In genomic region chr13:27619093-27619705, GRCh38 we compare ENCODE assay signal across 8 cellular contexts. TPM values are rescaled to one million over a fixed set of nuclear protein-coding genes. Genes with fewer than 3 reads are reported as not detected.
DNase-seq lines count a peak whose midpoint lies in the region; ATAC-seq, FAIRE-seq and TF ChIP-seq lines count a peak whose summit lies in the region.

No MANE protein-coding gene starts in this region.

- BruUV-seq in Caco-2 (replicated peaks; lab: Mats Ljungman, UMichigan): no TSS peak

- no peak for FAIRE-seq in GM12892 (lab: Jason Lieb, UNC)

- H3K4me3 ChIP-seq in Caco-2 (ENCODE audit: low read depth, low read length): peak overlapping the region; percentile 76
- H3K4me3 ChIP-seq in OCI-LY1 (ENCODE audit: low read depth, low read length, poor library complexity, severe bottlenecking): peak overlapping the region; percentile 99
- peak overlapping the region; percentile 81 for H3K4me3 ChIP-seq in epithelial cell of esophagus (ENCODE audit: low read length)

- intact Hi-C loops in Caco-2 (cut with micrococcal nuclease; ENCODE audit: unreplicated experiment): no loop called here
- intact Hi-C loops in posterior cingulate gyrus (cut with DNase I): no loop called here

- peaks cover 14% of the 10 kb centered on the region for H3K9me3 ChIP-seq in Caco-2
- H3K9me3 ChIP-seq in OCI-LY1 (ENCODE audit: low read length): no peaks in the 10 kb centered on the region

- H3K9me2 ChIP-seq in OCI-LY1 (ENCODE audit: low read depth, low read length): no peaks in the 10 kb centered on the region

- H3K36me3 Mint-ChIP-seq in Caco-2 (ENCODE audit: insufficient read depth, unreplicated experiment) (peaks cover 49% of the 10 kb centered on the region), osteocyte (ENCODE audit: unreplicated experiment) (peaks cover 8% of the 10 kb centered on the region)

- no peak overlapping the region for H3K27ac ChIP-seq in OCI-LY1 (ENCODE audit: low read depth, low read length, poor library complexity, severe bottlenecking)

- POLR2A ChIA-PET in Caco-2 (lab: Charles Lee): interaction anchor here (0.7 to 3.2 kb wide), 3 partner anchors 19 to 943 kb away, joined by 5 to 13 read pairs (median 9); no protein-coding TSS in a partner anchor

- DNase-seq in Caco-2: no peak
- DNase-seq in epithelial cell of esophagus (ENCODE audit: low read depth): peak; percentile 29
- DNase-seq in osteocyte (ENCODE audit: extremely low spot score, unreplicated experiment): no peak
- DNase-seq in effector CD8-positive, alpha-beta T cell (lab: John Stamatoyannopoulos, UW): no peak
- DNase-seq in GM12892 (ENCODE audit: insufficient read length): no peak
- DNase-seq in posterior cingulate gyrus: no peak

- H3K27me3 Mint-ChIP-seq in Caco-2 (ENCODE audit: insufficient read depth, unreplicated experiment): no peaks in the 10 kb centered on the region
- no peaks in the 10 kb centered on the region for H3K27me3 Mint-ChIP-seq in osteocyte (ENCODE audit: unreplicated experiment)

- H3K27me3 ChIP-seq in Caco-2 (replicated peaks; ENCODE audit: control insufficient read depth, insufficient read depth, low read length): no peaks in the 10 kb centered on the region
- H3K27me3 ChIP-seq in OCI-LY1 (ENCODE audit: insufficient read depth, low read length): no peaks in the 10 kb centered on the region

- H3K4me1 Mint-ChIP-seq in Caco-2 (ENCODE audit: low read depth, unreplicated experiment): peaks cover 28% of the 10 kb centered on the region
- H3K4me1 Mint-ChIP-seq in osteocyte (ENCODE audit: unreplicated experiment): peaks cover 33% of the 10 kb centered on the region

- H3K9me3 Mint-ChIP-seq in Caco-2 (ENCODE audit: unreplicated experiment) (no peaks in the 10 kb centered on the region), osteocyte (ENCODE audit: unreplicated experiment) (peaks cover 7% of the 10 kb centered on the region)

- no peaks in the 10 kb centered on the region for H4K20me1 ChIP-seq in OCI-LY1 (ENCODE audit: insufficient read depth, low read length)

- TF ChIP-seq CTCF in Caco-2 (IDR thresholded peaks at IDR 0.05; ENCODE audit: insufficient read depth in 1 of 2, low read depth in 1 of 2, low read length in 1 of 2, severe bottlenecking in 1 of 2, unreplicated experiment in 1 of 2) (no peak), OCI-LY1 (IDR thresholded peaks at IDR 0.05; ENCODE audit: low read length) (no peak), epithelial cell of esophagus (IDR thresholded peaks at IDR 0.05; ENCODE audit: insufficient read depth, low read depth, low read length, missing control alignments) (no peak), osteocyte (IDR thresholded peaks at IDR 0.05) (no peak)

- H2AFZ ChIP-seq in OCI-LY1 (ENCODE audit: low read length): no peak overlapping the region

- H3K27ac Mint-ChIP-seq in Caco-2 (ENCODE audit: unreplicated experiment): peak overlapping the region; percentile 47
- peak overlapping the region; percentile 91 for H3K27ac Mint-ChIP-seq in osteocyte (ENCODE audit: unreplicated experiment)

- peak overlapping the region; percentile 79 for H3K9ac ChIP-seq in OCI-LY1 (ENCODE audit: low read length)

- TF ChIP-seq POLR2A in GM12892 (IDR thresholded peaks at IDR 0.05; ENCODE audit: low read depth, low read length): no peak

- CTCF ChIA-PET in Caco-2 (lab: Charles Lee): interaction anchor here (0.8 kb wide), 1 partner anchor 65 kb away, joined by 3 read pairs; no protein-coding TSS in a partner anchor

- H3K4me3 Mint-ChIP-seq in Caco-2 (ENCODE audit: unreplicated experiment) (peak overlapping the region; percentile 99), osteocyte (ENCODE audit: unreplicated experiment) (peak overlapping the region; percentile 94)

- H3K4me2 ChIP-seq in OCI-LY1 (ENCODE audit: low read length): peak overlapping the region; percentile 83

- H3F3A ChIP-seq in OCI-LY1 (ENCODE audit: insufficient read depth, low read length): no peaks in the 10 kb centered on the region

- H3K79me2 ChIP-seq in OCI-LY1 (ENCODE audit: insufficient read depth, low read length): peaks cover 32% of the 10 kb centered on the region

- H3K36me3 ChIP-seq in Caco-2 (ENCODE audit: control insufficient read depth, insufficient read depth, low read length) (0 out of 2 replicates have a peak, but pooled peaks cover 3% of the 10 kb centered on the region), OCI-LY1 (ENCODE audit: insufficient read depth, low read length) (peaks cover 16% of the 10 kb centered on the region)

- peaks cover 38% of the 10 kb centered on the region for H3K4me1 ChIP-seq in Caco-2
- peaks cover 32% of the 10 kb centered on the region for H3K4me1 ChIP-seq in OCI-LY1 (ENCODE audit: insufficient read depth, low read length, severe bottlenecking)

- ATAC-seq in HG03159 (IDR thresholded peaks at IDR 0.05; ENCODE audit: unreplicated experiment): no peak

RNA-seq across cellular contexts. Expression of gene LNX2, which starts 1.1 kb away (rescaled TPM):
- total RNA-seq in Caco-2 (2022) (23.8 and 24.4 TPM in 2 replicates), osteocyte (7.2 and 8.4 TPM in 2 replicates)
- polyA plus RNA-seq in GM12892 (2012; ENCODE audit: missing spikeins): 3.2 TPM

RNA-seq across cellular contexts. Expression of gene POLR1D, which starts 2.5 kb away (rescaled TPM):
- total RNA-seq in Caco-2 (2022): 198 and 201 TPM in 2 replicates
- total RNA-seq in osteocyte: 96.4 and 101 TPM in 2 replicates
- polyA plus RNA-seq in GM12892 (2012; ENCODE audit: missing spikeins): 189 TPM
